Comparison of ENCODE assay signal across 1 cellular context in the genomic region with DNA sequence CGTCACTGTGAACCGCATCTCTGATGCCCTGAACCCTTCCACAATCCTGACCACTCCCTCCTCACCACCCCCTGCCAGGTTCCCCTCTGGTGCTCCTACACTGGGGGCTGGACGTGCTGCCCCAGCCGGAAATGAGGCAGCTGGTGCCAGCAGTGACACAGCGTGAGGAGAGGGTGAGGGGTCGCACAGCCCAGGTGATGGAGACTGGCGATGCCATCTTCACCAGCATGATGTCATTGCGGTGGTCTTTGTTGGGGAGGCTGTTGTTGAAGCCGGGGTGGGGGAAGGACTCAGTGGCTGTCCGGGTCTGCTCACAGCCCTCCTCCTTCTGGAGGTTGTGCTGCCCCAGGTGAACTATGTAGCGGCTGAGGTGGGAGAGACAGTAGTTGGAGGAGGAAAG.
TF ChIP-seq lines count a peak whose summit lies in the region.

No MANE protein-coding gene starts in this region.

TF ChIP-seq in H1, 55 proteins besides CTCF, POLR2A, EP300 and RAD21:
- TF ChIP-seq BRCA1 (IDR thresholded peaks at IDR 0.05; ENCODE audit: low read depth, low read length), result no peak
- TF ChIP-seq JUND (IDR thresholded peaks at IDR 0.05; ENCODE audit: low read length), result no peak
- TF ChIP-seq SIN3A (conservative IDR thresholded peaks at IDR 0.05 in 1 of 2, IDR thresholded peaks at IDR 0.05 in 1 of 2; ENCODE audit: low read depth in 1 of 2, low read length in 2 of 2), result no peak
- TF ChIP-seq CBX8 (IDR thresholded peaks at IDR 0.05; ENCODE audit: borderline replicate concordance, low read depth, low read length), result no peak
- TF ChIP-seq CEBPB (IDR thresholded peaks at IDR 0.05; ENCODE audit: low read depth, low read length), result no peak
- no peak for TF ChIP-seq TCF12 (IDR thresholded peaks at IDR 0.05; ENCODE audit: low read depth, low read length)
- no peak for TF ChIP-seq YY1 (IDR thresholded peaks at IDR 0.05; ENCODE audit: low read depth, low read length)
- TF ChIP-seq MAX (IDR thresholded peaks at IDR 0.05), result no peak
- no peak for TF ChIP-seq SRF (IDR thresholded peaks at IDR 0.05; ENCODE audit: low read depth, low read length)
